ENCODE assay signal across 1 cellular context in the genomic region with DNA sequence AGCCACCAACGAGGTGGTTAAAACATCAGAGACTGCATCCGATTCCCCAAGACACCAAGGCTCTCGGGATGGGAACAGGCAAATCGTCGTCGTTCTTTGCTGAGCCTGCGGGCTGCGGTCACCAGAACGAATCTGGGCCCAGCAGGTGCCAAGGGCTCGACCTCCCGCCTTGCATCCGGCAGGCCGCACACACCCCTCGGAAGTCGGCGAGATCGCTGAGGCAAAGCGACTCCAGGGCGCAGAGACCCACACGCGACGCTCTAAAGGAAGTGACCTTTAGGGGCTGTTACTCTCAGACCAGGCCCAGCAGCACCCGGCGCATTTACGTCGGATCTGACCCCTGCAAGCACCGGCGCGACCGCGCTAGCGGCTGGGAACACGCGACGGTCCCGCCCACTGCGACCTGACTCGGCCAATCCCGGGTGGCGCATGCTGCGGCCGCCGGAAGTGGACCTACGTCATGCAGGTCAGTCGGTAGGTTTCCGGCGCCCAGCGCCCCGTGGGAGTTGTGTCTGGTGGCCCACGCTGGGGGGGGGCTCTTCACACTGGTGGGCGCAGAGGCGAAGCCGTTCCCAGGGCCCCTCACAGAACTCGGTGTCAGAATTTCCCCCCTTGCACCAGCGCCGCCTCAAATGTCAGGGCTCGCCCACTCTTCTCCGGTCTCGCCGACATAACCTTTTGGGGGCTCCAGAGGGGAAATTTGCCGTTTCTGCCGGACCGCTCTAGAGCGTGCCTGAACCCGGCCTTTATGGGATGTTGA.
TF ChIP-seq lines count a peak whose summit lies in the region.

No MANE protein-coding gene starts in this region.

TF ChIP-seq in GM12878, 131 proteins besides CTCF, POLR2A, EP300 and RAD21 (continued from another document and continues in another):
- no peak for TF ChIP-seq ZBTB11 (CRISPR knock-in tag; IDR thresholded peaks at IDR 0.05)
- TF ChIP-seq EGR1 (IDR thresholded peaks at IDR 0.05; ENCODE audit: borderline replicate concordance in 1 of 2, low read depth in 2 of 2, low read length in 2 of 2) = peak; percentile 0 to 82
- TF ChIP-seq HCFC1 (IDR thresholded peaks at IDR 0.05; ENCODE audit: low read length) = peak; percentile 37; the same call in 1 of the 2 replicates
- peak; percentile 92 for TF ChIP-seq ZBTB40 (IDR thresholded peaks at IDR 0.05; ENCODE audit: borderline replicate concordance)
- no peak for TF ChIP-seq TBL1XR1 (IDR thresholded peaks at IDR 0.05; ENCODE audit: low read depth, low read length)
- peak; percentile 55; the same call in 1 of the 2 replicates for TF ChIP-seq MTA2 (IDR thresholded peaks at IDR 0.05; ENCODE audit: low read depth)
- no peak for TF ChIP-seq USF2 (IDR thresholded peaks at IDR 0.05; ENCODE audit: borderline replicate concordance, low read depth, low read length)
- TF ChIP-seq ZNF384 (IDR thresholded peaks at IDR 0.05; ENCODE audit: borderline replicate concordance, low read depth, low read length) = no peak
- peak; percentile 61 for TF ChIP-seq TCF12 (IDR thresholded peaks at IDR 0.05; ENCODE audit: low read depth, low read length)
- peak; percentile 72 for TF ChIP-seq KLF5 (IDR thresholded peaks at IDR 0.05; ENCODE audit: partially characterized antibody)
- TF ChIP-seq TCF3 (IDR thresholded peaks at IDR 0.05; ENCODE audit: borderline replicate concordance, insufficient read depth, low read depth, low read length) = peak; percentile 52; the same call in 1 of the 2 replicates
- TF ChIP-seq SREBF1 (IDR thresholded peaks at IDR 0.05; ENCODE audit: low read length) = no peak
- peak; percentile 70; the same call in 1 of the 2 replicates for TF ChIP-seq SMAD5 (IDR thresholded peaks at IDR 0.05; ENCODE audit: low read depth)
- TF ChIP-seq MEF2A (IDR thresholded peaks at IDR 0.05; ENCODE audit: insufficient read depth, low read depth, low read length) = no peak
- 0 out of 2 replicates have a peak, but pooled peaks have one; percentile 27 for TF ChIP-seq SIN3A (IDR thresholded peaks at IDR 0.05; ENCODE audit: low read depth, low read length)
- peak; percentile 35; the same call in 1 of the 2 replicates for TF ChIP-seq ZNF207 (IDR thresholded peaks at IDR 0.05; ENCODE audit: borderline replicate concordance)
- no peak for TF ChIP-seq FOXK2 (IDR thresholded peaks at IDR 0.05)
- TF ChIP-seq, protein P1, sequence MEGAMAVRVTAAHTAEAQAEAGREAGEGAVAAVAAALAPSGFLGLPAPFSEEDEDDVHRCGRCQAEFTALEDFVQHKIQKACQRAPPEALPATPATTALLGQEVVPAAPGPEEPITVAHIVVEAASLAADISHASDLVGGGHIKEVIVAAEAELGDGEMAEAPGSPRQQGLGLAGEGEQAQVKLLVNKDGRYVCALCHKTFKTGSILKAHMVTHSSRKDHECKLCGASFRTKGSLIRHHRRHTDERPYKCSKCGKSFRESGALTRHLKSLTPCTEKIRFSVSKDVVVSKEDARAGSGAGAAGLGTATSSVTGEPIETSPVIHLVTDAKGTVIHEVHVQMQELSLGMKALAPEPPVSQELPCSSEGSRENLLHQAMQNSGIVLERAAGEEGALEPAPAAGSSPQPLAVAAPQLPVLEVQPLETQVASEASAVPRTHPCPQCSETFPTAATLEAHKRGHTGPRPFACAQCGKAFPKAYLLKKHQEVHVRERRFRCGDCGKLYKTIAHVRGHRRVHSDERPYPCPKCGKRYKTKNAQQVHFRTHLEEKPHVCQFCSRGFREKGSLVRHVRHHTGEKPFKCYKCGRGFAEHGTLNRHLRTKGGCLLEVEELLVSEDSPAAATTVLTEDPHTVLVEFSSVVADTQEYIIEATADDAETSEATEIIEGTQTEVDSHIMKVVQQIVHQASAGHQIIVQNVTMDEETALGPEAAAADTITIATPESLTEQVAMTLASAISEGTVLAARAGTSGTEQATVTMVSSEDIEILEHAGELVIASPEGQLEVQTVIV (IDR thresholded peaks at IDR 0.05; ENCODE audit: borderline replicate concordance, partially characterized antibody) = peak; percentile 51
- TF ChIP-seq BHLHE40 (IDR thresholded peaks at IDR 0.05; ENCODE audit: borderline replicate concordance in 1 of 2, low read depth in 2 of 2, low read length in 1 of 2) = peak; percentile 53 to 89
- peak; percentile 92 for TF ChIP-seq GABPA (IDR thresholded peaks at IDR 0.05; ENCODE audit: low read depth)
- TF ChIP-seq NR2F1 (conservative IDR thresholded peaks at IDR 0.05) = peak; percentile 98
- peak; percentile 88 for TF ChIP-seq GATAD2B (conservative IDR thresholded peaks at IDR 0.05; ENCODE audit: low read depth)
- peak; percentile 62 for TF ChIP-seq RELA (IDR thresholded peaks at IDR 0.05; ENCODE audit: borderline replicate concordance, partially characterized antibody)
- TF ChIP-seq NRF1 (conservative IDR thresholded peaks at IDR 0.05; ENCODE audit: low read depth, low read length) = 0 out of 2 replicates have a peak, but pooled peaks have one; percentile 7
- TF ChIP-seq, protein P2, sequence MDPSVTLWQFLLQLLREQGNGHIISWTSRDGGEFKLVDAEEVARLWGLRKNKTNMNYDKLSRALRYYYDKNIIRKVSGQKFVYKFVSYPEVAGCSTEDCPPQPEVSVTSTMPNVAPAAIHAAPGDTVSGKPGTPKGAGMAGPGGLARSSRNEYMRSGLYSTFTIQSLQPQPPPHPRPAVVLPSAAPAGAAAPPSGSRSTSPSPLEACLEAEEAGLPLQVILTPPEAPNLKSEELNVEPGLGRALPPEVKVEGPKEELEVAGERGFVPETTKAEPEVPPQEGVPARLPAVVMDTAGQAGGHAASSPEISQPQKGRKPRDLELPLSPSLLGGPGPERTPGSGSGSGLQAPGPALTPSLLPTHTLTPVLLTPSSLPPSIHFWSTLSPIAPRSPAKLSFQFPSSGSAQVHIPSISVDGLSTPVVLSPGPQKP (IDR thresholded peaks at IDR 0.05; ENCODE audit: low read depth, low read length) = peak; percentile 63
- TF ChIP-seq, protein P3, sequence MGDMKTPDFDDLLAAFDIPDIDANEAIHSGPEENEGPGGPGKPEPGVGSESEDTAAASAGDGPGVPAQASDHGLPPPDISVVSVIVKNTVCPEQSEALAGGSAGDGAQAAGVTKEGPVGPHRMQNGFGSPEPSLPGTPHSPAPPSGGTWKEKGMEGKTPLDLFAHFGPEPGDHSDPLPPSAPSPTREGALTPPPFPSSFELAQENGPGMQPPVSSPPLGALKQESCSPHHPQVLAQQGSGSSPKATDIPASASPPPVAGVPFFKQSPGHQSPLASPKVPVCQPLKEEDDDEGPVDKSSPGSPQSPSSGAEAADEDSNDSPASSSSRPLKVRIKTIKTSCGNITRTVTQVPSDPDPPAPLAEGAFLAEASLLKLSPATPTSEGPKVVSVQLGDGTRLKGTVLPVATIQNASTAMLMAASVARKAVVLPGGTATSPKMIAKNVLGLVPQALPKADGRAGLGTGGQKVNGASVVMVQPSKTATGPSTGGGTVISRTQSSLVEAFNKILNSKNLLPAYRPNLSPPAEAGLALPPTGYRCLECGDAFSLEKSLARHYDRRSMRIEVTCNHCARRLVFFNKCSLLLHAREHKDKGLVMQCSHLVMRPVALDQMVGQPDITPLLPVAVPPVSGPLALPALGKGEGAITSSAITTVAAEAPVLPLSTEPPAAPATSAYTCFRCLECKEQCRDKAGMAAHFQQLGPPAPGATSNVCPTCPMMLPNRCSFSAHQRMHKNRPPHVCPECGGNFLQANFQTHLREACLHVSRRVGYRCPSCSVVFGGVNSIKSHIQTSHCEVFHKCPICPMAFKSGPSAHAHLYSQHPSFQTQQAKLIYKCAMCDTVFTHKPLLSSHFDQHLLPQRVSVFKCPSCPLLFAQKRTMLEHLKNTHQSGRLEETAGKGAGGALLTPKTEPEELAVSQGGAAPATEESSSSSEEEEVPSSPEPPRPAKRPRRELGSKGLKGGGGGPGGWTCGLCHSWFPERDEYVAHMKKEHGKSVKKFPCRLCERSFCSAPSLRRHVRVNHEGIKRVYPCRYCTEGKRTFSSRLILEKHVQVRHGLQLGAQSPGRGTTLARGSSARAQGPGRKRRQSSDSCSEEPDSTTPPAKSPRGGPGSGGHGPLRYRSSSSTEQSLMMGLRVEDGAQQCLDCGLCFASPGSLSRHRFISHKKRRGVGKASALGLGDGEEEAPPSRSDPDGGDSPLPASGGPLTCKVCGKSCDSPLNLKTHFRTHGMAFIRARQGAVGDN (IDR thresholded peaks at IDR 0.05) = peak; percentile 94
- TF ChIP-seq PBX3 (IDR thresholded peaks at IDR 0.05; ENCODE audit: insufficient replicate concordance, low read depth, low read length) = no peak
- TF ChIP-seq ATF7 (IDR thresholded peaks at IDR 0.05; ENCODE audit: low read depth) = peak; percentile 78
- TF ChIP-seq ZNF24 (IDR thresholded peaks at IDR 0.05) = no peak
- no peak for TF ChIP-seq JUNB (IDR thresholded peaks at IDR 0.05)
- TF ChIP-seq, protein P4, sequence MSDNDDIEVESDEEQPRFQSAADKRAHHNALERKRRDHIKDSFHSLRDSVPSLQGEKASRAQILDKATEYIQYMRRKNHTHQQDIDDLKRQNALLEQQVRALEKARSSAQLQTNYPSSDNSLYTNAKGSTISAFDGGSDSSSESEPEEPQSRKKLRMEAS (IDR thresholded peaks at IDR 0.05; ENCODE audit: low read depth, low read length) = 0 out of 2 replicates have a peak, but pooled peaks have one; percentile 75
